In the genomic region with DNA sequence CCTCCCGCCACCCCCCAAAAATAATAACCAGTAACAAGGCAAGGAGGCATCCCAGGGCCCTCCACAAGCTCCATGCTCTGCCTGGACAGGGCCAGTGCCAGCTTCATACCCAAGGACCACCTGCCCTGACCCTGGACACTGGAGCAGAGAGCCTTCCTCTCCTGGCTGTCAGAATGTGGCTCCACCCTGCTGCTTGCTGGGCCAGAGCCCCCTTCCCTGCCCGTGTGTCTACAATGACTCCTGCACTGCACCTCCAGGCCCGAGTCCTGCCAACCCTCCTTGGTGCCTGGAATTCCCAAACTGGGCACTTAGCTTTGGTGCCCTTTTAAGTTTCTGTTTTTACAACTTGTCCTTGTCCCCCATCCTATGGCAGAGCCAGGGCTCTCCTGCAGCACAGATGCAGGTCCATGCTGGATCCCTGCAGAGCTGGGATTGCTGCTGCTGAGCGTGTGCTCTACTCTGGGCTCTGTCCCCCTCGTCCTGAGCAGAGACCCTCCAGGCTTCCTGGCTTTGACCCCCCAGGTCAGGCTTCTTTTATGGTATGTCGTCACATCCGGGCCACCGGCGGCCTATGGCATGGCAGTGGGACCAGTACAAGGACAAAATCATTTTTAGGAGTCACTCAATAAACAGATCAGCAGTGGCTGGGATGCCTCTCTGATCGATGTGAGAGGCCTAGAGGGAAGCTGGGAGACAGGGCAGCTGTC, we compare ENCODE assay signal across 1 cellular context.
TF ChIP-seq lines count a peak whose summit lies in the region.

No MANE protein-coding gene starts in this region.

TF ChIP-seq in SK-N-SH treated with all-trans-retinoic acid at 6 μM for 48 hours, 23 proteins besides CTCF, POLR2A, EP300 and RAD21 (continued from another document):
- TF ChIP-seq, protein P1, sequence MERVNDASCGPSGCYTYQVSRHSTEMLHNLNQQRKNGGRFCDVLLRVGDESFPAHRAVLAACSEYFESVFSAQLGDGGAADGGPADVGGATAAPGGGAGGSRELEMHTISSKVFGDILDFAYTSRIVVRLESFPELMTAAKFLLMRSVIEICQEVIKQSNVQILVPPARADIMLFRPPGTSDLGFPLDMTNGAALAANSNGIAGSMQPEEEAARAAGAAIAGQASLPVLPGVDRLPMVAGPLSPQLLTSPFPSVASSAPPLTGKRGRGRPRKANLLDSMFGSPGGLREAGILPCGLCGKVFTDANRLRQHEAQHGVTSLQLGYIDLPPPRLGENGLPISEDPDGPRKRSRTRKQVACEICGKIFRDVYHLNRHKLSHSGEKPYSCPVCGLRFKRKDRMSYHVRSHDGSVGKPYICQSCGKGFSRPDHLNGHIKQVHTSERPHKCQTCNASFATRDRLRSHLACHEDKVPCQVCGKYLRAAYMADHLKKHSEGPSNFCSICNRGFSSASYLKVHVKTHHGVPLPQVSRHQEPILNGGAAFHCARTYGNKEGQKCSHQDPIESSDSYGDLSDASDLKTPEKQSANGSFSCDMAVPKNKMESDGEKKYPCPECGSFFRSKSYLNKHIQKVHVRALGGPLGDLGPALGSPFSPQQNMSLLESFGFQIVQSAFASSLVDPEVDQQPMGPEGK (CRISPR knock-in tag; IDR thresholded peaks at IDR 0.05; ENCODE audit: borderline replicate concordance): no peak
- TF ChIP-seq GLIS3 (CRISPR knock-in tag; IDR thresholded peaks at IDR 0.05) (no peak), TOX (CRISPR knock-in tag; IDR thresholded peaks at IDR 0.05; ENCODE audit: borderline replicate concordance) (no peak), ZFP3 (CRISPR knock-in tag; IDR thresholded peaks at IDR 0.05) (no peak)
